ENCODE assay signal across 1 cellular context in the genomic region with DNA sequence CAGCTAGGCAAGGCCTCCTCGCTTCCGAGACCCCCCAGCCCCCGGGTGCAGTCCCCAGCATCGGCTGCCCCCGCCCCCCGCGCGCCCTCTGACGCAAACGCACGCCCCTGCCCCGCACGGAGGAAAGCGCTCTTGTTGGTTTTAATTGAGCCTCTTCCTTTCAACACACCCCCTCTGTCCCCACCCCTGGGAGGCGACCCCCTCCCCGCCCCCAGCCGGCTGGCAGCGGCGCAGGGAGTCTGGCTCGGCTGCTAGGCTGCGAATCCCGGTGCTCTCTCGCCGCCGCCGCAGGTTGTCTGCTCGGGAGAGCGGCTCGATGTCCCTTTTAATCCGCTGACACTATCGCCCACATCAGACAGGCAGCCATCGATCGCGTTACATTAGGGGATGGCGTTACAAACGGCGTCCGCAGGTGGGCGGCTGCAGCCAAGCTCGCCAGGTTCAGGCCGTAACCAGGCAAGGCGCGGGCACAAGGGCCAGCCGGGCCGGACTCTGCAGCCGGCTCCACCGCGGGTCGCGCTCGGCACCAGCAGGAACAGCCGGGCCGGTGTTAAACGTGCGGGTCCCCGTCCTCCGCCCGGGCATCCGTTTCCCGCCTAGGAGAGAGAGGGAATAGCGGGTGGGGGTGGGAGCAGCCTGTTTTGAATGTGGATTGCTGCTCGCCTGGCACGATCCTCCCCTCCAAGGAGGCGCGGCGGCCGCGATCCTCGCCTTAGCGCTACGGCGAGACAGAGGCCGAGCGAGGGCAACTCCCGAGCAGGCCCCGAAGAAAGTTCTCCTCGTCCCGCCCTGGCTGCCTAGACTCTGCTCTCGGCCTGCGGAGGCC.
A peak's percentile ranks its signal among the peaks of the same experiment; 100 is the strongest.
TF ChIP-seq lines count a peak whose summit lies in the region.

No MANE protein-coding gene starts in this region.

TF ChIP-seq in HepG2, 621 proteins besides CTCF, POLR2A, EP300 and RAD21 (continued from another document and continues in another):
- TF ChIP-seq, protein P1, sequence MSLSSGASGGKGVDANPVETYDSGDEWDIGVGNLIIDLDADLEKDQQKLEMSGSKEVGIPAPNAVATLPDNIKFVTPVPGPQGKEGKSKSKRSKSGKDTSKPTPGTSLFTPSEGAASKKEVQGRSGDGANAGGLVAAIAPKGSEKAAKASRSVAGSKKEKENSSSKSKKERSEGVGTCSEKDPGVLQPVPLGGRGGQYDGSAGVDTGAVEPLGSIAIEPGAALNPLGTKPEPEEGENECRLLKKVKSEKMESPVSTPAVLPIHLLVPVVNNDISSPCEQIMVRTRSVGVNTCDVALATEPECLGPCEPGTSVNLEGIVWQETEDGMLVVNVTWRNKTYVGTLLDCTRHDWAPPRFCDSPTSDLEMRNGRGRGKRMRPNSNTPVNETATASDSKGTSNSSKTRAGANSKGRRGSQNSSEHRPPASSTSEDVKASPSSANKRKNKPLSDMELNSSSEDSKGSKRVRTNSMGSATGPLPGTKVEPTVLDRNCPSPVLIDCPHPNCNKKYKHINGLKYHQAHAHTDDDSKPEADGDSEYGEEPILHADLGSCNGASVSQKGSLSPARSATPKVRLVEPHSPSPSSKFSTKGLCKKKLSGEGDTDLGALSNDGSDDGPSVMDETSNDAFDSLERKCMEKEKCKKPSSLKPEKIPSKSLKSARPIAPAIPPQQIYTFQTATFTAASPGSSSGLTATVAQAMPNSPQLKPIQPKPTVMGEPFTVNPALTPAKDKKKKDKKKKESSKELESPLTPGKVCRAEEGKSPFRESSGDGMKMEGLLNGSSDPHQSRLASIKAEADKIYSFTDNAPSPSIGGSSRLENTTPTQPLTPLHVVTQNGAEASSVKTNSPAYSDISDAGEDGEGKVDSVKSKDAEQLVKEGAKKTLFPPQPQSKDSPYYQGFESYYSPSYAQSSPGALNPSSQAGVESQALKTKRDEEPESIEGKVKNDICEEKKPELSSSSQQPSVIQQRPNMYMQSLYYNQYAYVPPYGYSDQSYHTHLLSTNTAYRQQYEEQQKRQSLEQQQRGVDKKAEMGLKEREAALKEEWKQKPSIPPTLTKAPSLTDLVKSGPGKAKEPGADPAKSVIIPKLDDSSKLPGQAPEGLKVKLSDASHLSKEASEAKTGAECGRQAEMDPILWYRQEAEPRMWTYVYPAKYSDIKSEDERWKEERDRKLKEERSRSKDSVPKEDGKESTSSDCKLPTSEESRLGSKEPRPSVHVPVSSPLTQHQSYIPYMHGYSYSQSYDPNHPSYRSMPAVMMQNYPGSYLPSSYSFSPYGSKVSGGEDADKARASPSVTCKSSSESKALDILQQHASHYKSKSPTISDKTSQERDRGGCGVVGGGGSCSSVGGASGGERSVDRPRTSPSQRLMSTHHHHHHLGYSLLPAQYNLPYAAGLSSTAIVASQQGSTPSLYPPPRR (CRISPR knock-in tag; IDR thresholded peaks at IDR 0.05; ENCODE audit: borderline replicate concordance) = no peak; the same call in 1 of the 2 replicates
- peak; percentile 60; the same call in 1 of the 2 replicates for TF ChIP-seq GFI1 (CRISPR knock-in tag; IDR thresholded peaks at IDR 0.05; ENCODE audit: borderline replicate concordance)
- peak; percentile 23 for TF ChIP-seq ZNF547 (CRISPR knock-in tag; IDR thresholded peaks at IDR 0.05)
- no peak for TF ChIP-seq CEBPG (CRISPR knock-in tag; IDR thresholded peaks at IDR 0.05)
- TF ChIP-seq ZNF17 (CRISPR knock-in tag; IDR thresholded peaks at IDR 0.05) = no peak
- no peak for TF ChIP-seq ZNF432 (CRISPR knock-in tag; IDR thresholded peaks at IDR 0.05; ENCODE audit: borderline replicate concordance)
- no peak for TF ChIP-seq NONO (IDR thresholded peaks at IDR 0.05)
- TF ChIP-seq NONO (CRISPR knock-in tag; conservative IDR thresholded peaks at IDR 0.05) = no peak; the same call in 1 of the 2 replicates
- TF ChIP-seq, protein P2, sequence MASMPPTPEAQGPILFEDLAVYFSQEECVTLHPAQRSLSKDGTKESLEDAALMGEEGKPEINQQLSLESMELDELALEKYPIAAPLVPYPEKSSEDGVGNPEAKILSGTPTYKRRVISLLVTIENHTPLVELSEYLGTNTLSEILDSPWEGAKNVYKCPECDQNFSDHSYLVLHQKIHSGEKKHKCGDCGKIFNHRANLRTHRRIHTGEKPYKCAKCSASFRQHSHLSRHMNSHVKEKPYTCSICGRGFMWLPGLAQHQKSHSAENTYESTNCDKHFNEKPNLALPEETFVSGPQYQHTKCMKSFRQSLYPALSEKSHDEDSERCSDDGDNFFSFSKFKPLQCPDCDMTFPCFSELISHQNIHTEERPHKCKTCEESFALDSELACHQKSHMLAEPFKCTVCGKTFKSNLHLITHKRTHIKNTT (CRISPR knock-in tag; IDR thresholded peaks at IDR 0.05) = no peak
- TF ChIP-seq, protein P3, sequence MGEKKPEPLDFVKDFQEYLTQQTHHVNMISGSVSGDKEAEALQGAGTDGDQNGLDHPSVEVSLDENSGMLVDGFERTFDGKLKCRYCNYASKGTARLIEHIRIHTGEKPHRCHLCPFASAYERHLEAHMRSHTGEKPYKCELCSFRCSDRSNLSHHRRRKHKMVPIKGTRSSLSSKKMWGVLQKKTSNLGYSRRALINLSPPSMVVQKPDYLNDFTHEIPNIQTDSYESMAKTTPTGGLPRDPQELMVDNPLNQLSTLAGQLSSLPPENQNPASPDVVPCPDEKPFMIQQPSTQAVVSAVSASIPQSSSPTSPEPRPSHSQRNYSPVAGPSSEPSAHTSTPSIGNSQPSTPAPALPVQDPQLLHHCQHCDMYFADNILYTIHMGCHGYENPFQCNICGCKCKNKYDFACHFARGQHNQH (CRISPR knock-in tag; IDR thresholded peaks at IDR 0.05) = 0 out of 2 replicates have a peak, but pooled peaks have one; percentile 9
- TF ChIP-seq ZNF652 (CRISPR knock-in tag; IDR thresholded peaks at IDR 0.05; ENCODE audit: borderline replicate concordance, low read depth) = no peak
- no peak for TF ChIP-seq ZBTB7B (CRISPR knock-in tag; IDR thresholded peaks at IDR 0.05)
- TF ChIP-seq ZNF367 (CRISPR knock-in tag; IDR thresholded peaks at IDR 0.05; ENCODE audit: borderline replicate concordance) = no peak
- TF ChIP-seq, protein P4, sequence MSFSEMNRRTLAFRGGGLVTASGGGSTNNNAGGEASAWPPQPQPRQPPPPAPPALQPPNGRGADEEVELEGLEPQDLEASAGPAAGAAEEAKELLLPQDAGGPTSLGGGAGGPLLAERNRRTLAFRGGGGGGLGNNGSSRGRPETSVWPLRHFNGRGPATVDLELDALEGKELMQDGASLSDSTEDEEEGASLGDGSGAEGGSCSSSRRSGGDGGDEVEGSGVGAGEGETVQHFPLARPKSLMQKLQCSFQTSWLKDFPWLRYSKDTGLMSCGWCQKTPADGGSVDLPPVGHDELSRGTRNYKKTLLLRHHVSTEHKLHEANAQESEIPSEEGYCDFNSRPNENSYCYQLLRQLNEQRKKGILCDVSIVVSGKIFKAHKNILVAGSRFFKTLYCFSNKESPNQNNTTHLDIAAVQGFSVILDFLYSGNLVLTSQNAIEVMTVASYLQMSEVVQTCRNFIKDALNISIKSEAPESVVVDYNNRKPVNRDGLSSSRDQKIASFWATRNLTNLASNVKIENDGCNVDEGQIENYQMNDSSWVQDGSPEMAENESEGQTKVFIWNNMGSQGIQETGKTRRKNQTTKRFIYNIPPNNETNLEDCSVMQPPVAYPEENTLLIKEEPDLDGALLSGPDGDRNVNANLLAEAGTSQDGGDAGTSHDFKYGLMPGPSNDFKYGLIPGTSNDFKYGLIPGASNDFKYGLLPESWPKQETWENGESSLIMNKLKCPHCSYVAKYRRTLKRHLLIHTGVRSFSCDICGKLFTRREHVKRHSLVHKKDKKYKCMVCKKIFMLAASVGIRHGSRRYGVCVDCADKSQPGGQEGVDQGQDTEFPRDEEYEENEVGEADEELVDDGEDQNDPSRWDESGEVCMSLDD (CRISPR knock-in tag; IDR thresholded peaks at IDR 0.05; ENCODE audit: borderline replicate concordance) = no peak
- TF ChIP-seq NCOA2 (CRISPR knock-in tag; IDR thresholded peaks at IDR 0.05) = 0 out of 2 replicates have a peak, but pooled peaks have one; percentile 8
- no peak for TF ChIP-seq KLF12 (CRISPR knock-in tag; IDR thresholded peaks at IDR 0.05; ENCODE audit: borderline replicate concordance)
- no peak for TF ChIP-seq U2AF2 (IDR thresholded peaks at IDR 0.05; ENCODE audit: low read depth, low read length)
- peak; percentile 17; the same call in 1 of the 2 replicates for TF ChIP-seq WIZ (CRISPR knock-in tag; IDR thresholded peaks at IDR 0.05)
- TF ChIP-seq, protein P5, sequence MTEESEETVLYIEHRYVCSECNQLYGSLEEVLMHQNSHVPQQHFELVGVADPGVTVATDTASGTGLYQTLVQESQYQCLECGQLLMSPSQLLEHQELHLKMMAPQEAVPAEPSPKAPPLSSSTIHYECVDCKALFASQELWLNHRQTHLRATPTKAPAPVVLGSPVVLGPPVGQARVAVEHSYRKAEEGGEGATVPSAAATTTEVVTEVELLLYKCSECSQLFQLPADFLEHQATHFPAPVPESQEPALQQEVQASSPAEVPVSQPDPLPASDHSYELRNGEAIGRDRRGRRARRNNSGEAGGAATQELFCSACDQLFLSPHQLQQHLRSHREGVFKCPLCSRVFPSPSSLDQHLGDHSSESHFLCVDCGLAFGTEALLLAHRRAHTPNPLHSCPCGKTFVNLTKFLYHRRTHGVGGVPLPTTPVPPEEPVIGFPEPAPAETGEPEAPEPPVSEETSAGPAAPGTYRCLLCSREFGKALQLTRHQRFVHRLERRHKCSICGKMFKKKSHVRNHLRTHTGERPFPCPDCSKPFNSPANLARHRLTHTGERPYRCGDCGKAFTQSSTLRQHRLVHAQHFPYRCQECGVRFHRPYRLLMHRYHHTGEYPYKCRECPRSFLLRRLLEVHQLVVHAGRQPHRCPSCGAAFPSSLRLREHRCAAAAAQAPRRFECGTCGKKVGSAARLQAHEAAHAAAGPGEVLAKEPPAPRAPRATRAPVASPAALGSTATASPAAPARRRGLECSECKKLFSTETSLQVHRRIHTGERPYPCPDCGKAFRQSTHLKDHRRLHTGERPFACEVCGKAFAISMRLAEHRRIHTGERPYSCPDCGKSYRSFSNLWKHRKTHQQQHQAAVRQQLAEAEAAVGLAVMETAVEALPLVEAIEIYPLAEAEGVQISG (CRISPR knock-in tag; IDR thresholded peaks at IDR 0.05) = no peak
- no peak for TF ChIP-seq KLF9 (CRISPR knock-in tag; IDR thresholded peaks at IDR 0.05; ENCODE audit: low read depth)
- no peak for TF ChIP-seq EHMT2 (IDR thresholded peaks at IDR 0.05; ENCODE audit: borderline replicate concordance, low read depth, low read length)
- no peak for TF ChIP-seq ZBTB38 (CRISPR knock-in tag; IDR thresholded peaks at IDR 0.05)
- TF ChIP-seq ZNF768 (CRISPR knock-in tag; IDR thresholded peaks at IDR 0.05) = peak; percentile 34; the same call in 1 of the 2 replicates
- no peak for TF ChIP-seq TCF12 (IDR thresholded peaks at IDR 0.05)
- TF ChIP-seq TCF12 (CRISPR knock-in tag; IDR thresholded peaks at IDR 0.05) = no peak
- no peak for TF ChIP-seq FLYWCH1 (CRISPR knock-in tag; IDR thresholded peaks at IDR 0.05)
- no peak for TF ChIP-seq ZNF441 (CRISPR knock-in tag; IDR thresholded peaks at IDR 0.05; ENCODE audit: borderline replicate concordance)
- TF ChIP-seq GTF3A (CRISPR knock-in tag; conservative IDR thresholded peaks at IDR 0.05) = no peak
- no peak for TF ChIP-seq MZF1 (CRISPR knock-in tag; IDR thresholded peaks at IDR 0.05; ENCODE audit: borderline replicate concordance)
- TF ChIP-seq SRSF1 (optimal IDR thresholded peaks at IDR 0.05; ENCODE audit: low read depth, low read length) = no peak
- TF ChIP-seq, protein P6, sequence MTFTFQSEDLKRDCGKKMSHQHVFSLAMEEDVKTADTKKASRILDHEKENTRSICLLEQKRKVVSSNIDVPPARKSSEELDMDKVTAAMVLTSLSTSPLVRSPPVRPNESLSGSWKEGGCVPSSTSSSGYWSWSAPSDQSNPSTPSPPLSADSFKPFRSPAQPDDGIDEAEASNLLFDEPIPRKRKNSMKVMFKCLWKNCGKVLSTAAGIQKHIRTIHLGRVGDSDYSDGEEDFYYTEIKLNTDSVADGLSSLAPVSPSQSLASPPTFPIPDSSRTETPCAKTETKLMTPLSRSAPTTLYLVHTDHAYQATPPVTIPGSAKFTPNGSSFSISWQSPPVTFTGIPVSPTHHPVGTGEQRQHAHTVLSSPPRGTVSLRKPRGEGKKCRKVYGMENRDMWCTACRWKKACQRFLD (CRISPR knock-in tag; IDR thresholded peaks at IDR 0.05; ENCODE audit: borderline replicate concordance) = no peak
- TF ChIP-seq NCOA1 (CRISPR knock-in tag; IDR thresholded peaks at IDR 0.05) = no peak
- TF ChIP-seq IRF2 (CRISPR knock-in tag; IDR thresholded peaks at IDR 0.05) = no peak
- TF ChIP-seq, protein P7, sequence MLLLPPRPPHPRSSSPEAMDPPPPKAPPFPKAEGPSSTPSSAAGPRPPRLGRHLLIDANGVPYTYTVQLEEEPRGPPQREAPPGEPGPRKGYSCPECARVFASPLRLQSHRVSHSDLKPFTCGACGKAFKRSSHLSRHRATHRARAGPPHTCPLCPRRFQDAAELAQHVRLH (CRISPR knock-in tag; IDR thresholded peaks at IDR 0.05; ENCODE audit: borderline replicate concordance, low read depth) = 0 out of 2 replicates have a peak, but pooled peaks have one; percentile 50
- TF ChIP-seq, protein P8, sequence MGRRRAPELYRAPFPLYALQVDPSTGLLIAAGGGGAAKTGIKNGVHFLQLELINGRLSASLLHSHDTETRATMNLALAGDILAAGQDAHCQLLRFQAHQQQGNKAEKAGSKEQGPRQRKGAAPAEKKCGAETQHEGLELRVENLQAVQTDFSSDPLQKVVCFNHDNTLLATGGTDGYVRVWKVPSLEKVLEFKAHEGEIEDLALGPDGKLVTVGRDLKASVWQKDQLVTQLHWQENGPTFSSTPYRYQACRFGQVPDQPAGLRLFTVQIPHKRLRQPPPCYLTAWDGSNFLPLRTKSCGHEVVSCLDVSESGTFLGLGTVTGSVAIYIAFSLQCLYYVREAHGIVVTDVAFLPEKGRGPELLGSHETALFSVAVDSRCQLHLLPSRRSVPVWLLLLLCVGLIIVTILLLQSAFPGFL (CRISPR knock-in tag; IDR thresholded peaks at IDR 0.05) = no peak
- no peak for TF ChIP-seq SOX13 (IDR thresholded peaks at IDR 0.05)
- no peak for TF ChIP-seq SOX13 (CRISPR knock-in tag; conservative IDR thresholded peaks at IDR 0.05 in 1 of 2, IDR thresholded peaks at IDR 0.05 in 1 of 2)
- TF ChIP-seq, protein P9, sequence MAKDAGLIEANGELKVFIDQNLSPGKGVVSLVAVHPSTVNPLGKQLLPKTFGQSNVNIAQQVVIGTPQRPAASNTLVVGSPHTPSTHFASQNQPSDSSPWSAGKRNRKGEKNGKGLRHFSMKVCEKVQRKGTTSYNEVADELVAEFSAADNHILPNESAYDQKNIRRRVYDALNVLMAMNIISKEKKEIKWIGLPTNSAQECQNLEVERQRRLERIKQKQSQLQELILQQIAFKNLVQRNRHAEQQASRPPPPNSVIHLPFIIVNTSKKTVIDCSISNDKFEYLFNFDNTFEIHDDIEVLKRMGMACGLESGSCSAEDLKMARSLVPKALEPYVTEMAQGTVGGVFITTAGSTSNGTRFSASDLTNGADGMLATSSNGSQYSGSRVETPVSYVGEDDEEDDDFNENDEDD (CRISPR knock-in tag; IDR thresholded peaks at IDR 0.05; ENCODE audit: borderline replicate concordance) = 0 out of 2 replicates have a peak, but pooled peaks have one; percentile 36
- TF ChIP-seq ZNF264 (CRISPR knock-in tag; IDR thresholded peaks at IDR 0.05) = no peak
